Comparison of ENCODE assay signal across 11 cellular contexts in genomic region chr15:101517504-101517903, GRCh38. TPM values are rescaled to one million over a fixed set of nuclear protein-coding genes. Genes with fewer than 3 reads are reported as not detected.
"Had no signal": no experiment of that assay in that cellular context is flagged by ENCODE, and none has a peak within 500 bp of the region (broad histone marks: within the 10 kb centered on the region; RNA-seq: fewer than 3 reads in every experiment).

No MANE protein-coding gene starts in this region.

- FAIRE-seq: H1, H54 had no signal

- H3K4me2 ChIP-seq: GM23338 had no signal

- H3K4me3 ChIP-seq: GM23338, HAP-1 had no signal

- ATAC-seq: GM23338, HCT116 had no signal

- H2AFZ ChIP-seq: GM23338 had no signal

- H3K4me1 ChIP-seq: HAP-1 had no signal

- DNase-seq: GOT3, H7, H9, HCEC 1CT, HFFc6 had no signal

- H3K36me3 ChIP-seq: HAP-1 had no signal

RNA-seq across cellular contexts. Expression of gene PCSK6, which starts 28.0 kb away (rescaled TPM):
- total RNA-seq: H4, HFFc6 had no signal
